ENCODE assay signal across 8 cellular contexts in the genomic region with DNA sequence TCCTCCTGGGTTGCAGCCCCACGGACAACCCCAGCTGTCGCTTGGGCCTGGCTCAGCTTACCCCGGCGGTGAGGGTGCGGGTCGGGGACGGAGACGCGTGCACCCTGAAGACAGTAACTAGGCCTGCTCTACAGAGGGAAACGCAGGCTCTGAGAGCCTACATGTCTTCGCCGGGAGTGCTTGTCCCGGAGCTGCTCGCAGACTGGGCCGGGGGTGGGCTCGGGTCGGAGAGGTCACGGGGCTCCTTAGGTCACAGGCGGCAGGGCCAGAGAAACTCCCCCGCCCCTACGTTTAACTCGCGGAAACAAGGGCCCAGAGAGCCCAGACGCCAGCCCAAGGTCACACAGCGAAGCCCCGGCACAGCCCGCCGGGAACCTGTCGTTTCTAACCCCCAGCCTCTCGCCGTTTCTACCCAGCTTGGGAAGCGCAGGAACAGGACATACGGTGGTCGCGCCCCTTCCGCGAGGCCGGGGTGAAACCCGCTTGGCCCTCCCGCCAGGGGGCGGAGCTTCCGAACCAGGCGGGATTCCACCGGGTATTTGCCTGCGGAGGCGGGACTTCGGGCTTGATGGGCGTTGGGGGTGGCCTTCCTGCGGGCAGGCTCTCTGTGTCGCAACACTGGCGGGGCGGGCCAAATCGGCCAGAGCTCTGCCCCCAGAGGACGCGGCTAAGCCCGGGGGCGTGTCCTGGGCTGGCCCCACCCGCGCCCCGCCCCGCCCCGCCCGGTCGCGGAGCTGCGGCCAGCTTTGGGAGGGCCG. TPM values are rescaled to one million over a fixed set of nuclear protein-coding genes. Genes with fewer than 3 reads are reported as not detected.
DNase-seq lines count a peak whose midpoint lies in the region; ATAC-seq and TF ChIP-seq lines count a peak whose summit lies in the region.

A gene with protein sequence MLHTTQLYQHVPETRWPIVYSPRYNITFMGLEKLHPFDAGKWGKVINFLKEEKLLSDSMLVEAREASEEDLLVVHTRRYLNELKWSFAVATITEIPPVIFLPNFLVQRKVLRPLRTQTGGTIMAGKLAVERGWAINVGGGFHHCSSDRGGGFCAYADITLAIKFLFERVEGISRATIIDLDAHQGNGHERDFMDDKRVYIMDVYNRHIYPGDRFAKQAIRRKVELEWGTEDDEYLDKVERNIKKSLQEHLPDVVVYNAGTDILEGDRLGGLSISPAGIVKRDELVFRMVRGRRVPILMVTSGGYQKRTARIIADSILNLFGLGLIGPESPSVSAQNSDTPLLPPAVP (plus strand): TSS at position 725 of the 758 bp plus-strand sequence. CDS start 42 bp downstream, outside the sequence.

- POLR2A ChIA-PET in naive thymus-derived CD4-positive, alpha-beta T cell (lab: Charles Lee) = interaction anchor here (0.6 to 2.0 kb wide), 22 partner anchors 8 to 1838 kb away, joined by 3 to 17 read pairs (median 4); a partner anchor contains a TSS

- ATAC-seq in GM21737 (IDR thresholded peaks at IDR 0.05; ENCODE audit: unreplicated experiment) = peak; percentile 96
- ATAC-seq in naive thymus-derived CD4-positive, alpha-beta T cell = peak; percentile 98
- ATAC-seq in stimulated activated memory B cell treated with anti-CD40 and anti-IgM and Interleukin-4, amounts not matched to agents 10 μg/mL and 1 μg/mL and 100 μg/mL, for 72 hours = peak; percentile 98

- CTCF ChIA-PET in naive thymus-derived CD4-positive, alpha-beta T cell (lab: Charles Lee) = interaction anchor here (0.7 to 2.4 kb wide), 7 partner anchors 23 to 405 kb away, joined by 3 to 9 read pairs (median 4); no protein-coding TSS in a partner anchor

- peak within 1 kb of the TSS; percentile 79 for H2AFZ ChIP-seq in KMS-11 (ENCODE audit: low read depth)

- no peaks in the 10 kb centered on the region for H3K9me3 Mint-ChIP-seq in activated T-helper 1 cell treated with anti-CD3 and anti-CD28 coated beads, Interleukin-12 subunit alpha, Interleukin-12 subunit beta, Interleukin-2, Interleukin-4 antibody, amounts not matched to agents 30 ng/mL and 10 ng/mL and 1 ng/mL, durations not matched to agents 14 hours and 24 hours and 36 hours
- no peaks in the 10 kb centered on the region for H3K9me3 Mint-ChIP-seq in naive thymus-derived CD4-positive, alpha-beta T cell
- no peaks in the 10 kb centered on the region for H3K9me3 Mint-ChIP-seq in stimulated activated memory B cell treated with anti-CD40 and anti-IgM and Interleukin-4, amounts not matched to agents 10 μg/mL and 1 μg/mL and 100 μg/mL, for 72 hours

- peaks cover 7% of the 10 kb centered on the region for H3K27me3 Mint-ChIP-seq in activated T-helper 1 cell treated with anti-CD3 and anti-CD28 coated beads, Interleukin-12 subunit alpha, Interleukin-12 subunit beta, Interleukin-2, Interleukin-4 antibody, amounts not matched to agents 30 ng/mL and 10 ng/mL and 1 ng/mL, durations not matched to agents 14 hours and 24 hours and 36 hours (ENCODE audit: insufficient read depth)
- peaks cover 0 to 13% (median 0%) of the 10 kb centered on the region in 5 donors for H3K27me3 Mint-ChIP-seq in naive thymus-derived CD4-positive, alpha-beta T cell
- peaks cover 6% of the 10 kb centered on the region for H3K27me3 Mint-ChIP-seq in stimulated activated memory B cell treated with anti-CD40 and anti-IgM and Interleukin-4, amounts not matched to agents 10 μg/mL and 1 μg/mL and 100 μg/mL, for 72 hours

- peak within 1 kb of the TSS; percentile 51 for H3K4me2 ChIP-seq in KMS-11

- intact Hi-C loops in activated T-helper 1 cell treated with anti-CD3 and anti-CD28 coated beads, Interleukin-12 subunit alpha, Interleukin-12 subunit beta, Interleukin-2, Interleukin-4 antibody, amounts not matched to agents 30 ng/mL and 10 ng/mL and 1 ng/mL, durations not matched to agents 14 hours and 24 hours and 36 hours (cut with micrococcal nuclease) = loop anchor here (1.0 to 10.0 kb wide), 8 partner anchors 28 to 1175 kb away; a partner anchor contains a TSS
- intact Hi-C loops in naive thymus-derived CD4-positive, alpha-beta T cell (cut with micrococcal nuclease) = loop anchor here (1.0 to 5.0 kb wide), 16 partner anchors 17 to 1172 kb away; a partner anchor contains a TSS

- no peaks in the 10 kb centered on the region for H3K79me2 ChIP-seq in KMS-11 (ENCODE audit: insufficient read depth, low read depth)

- peaks cover 32% of the 10 kb centered on the region for H3K4me1 ChIP-seq in KMS-11 (ENCODE audit: low read depth, poor library complexity, severe bottlenecking)
- peaks cover 0 to 39% (median 3%) of the 10 kb centered on the region in 4 donors for H3K4me1 ChIP-seq in Peyer's patch
- H3K4me1 ChIP-seq in naive thymus-derived CD4-positive, alpha-beta T cell (ENCODE audit: control insufficient read depth in 2 of 2, insufficient read depth in 2 of 2, low read length in 2 of 2) = peaks cover 8 to 15% of the 10 kb centered on the region in 2 donors

- peak within 1 kb of the TSS; percentile 63; the same call in 1 of the 2 replicates for H3K9ac ChIP-seq in KMS-11

- no peaks in the 10 kb centered on the region for H3K9me3 ChIP-seq in Peyer's patch
- H3K9me3 ChIP-seq in naive thymus-derived CD4-positive, alpha-beta T cell (ENCODE audit: control insufficient read depth in 2 of 3, low read length in 3 of 3) = no peaks in the 10 kb centered on the region

- H4K20me1 ChIP-seq in KMS-11 (ENCODE audit: insufficient read depth) = no peaks in the 10 kb centered on the region

- H3K27ac ChIP-seq in KMS-11 (no peak within 1 kb of the TSS), Peyer's patch (peak within 1 kb of the TSS; percentile 79 to 93 (median 90))
- H3K27ac ChIP-seq in naive thymus-derived CD4-positive, alpha-beta T cell (ENCODE audit: low read depth, low read length) = peak within 1 kb of the TSS; percentile 98

- H3K36me3 ChIP-seq in KMS-11 (ENCODE audit: insufficient read depth) (no peaks in the 10 kb centered on the region), Peyer's patch (no peaks in the 10 kb centered on the region)
- no peaks in the 10 kb centered on the region for H3K36me3 ChIP-seq in naive thymus-derived CD4-positive, alpha-beta T cell (ENCODE audit: control insufficient read depth in 2 of 3, insufficient read depth in 3 of 3, low read length in 3 of 3)

- H3K4me1 Mint-ChIP-seq in activated T-helper 1 cell treated with anti-CD3 and anti-CD28 coated beads, Interleukin-12 subunit alpha, Interleukin-12 subunit beta, Interleukin-2, Interleukin-4 antibody, amounts not matched to agents 30 ng/mL and 10 ng/mL and 1 ng/mL, durations not matched to agents 14 hours and 24 hours and 36 hours (ENCODE audit: low read depth) = peaks cover under 1% of the 10 kb centered on the region
- H3K4me1 Mint-ChIP-seq in naive thymus-derived CD4-positive, alpha-beta T cell = peaks cover 4 to 22% (median 15%) of the 10 kb centered on the region in 7 donors
- H3K4me1 Mint-ChIP-seq in stimulated activated memory B cell treated with anti-CD40 and anti-IgM and Interleukin-4, amounts not matched to agents 10 μg/mL and 1 μg/mL and 100 μg/mL, for 72 hours = peaks cover 21% of the 10 kb centered on the region

- peak; percentile 81 to 91 for TF ChIP-seq POLR2A in Peyer's patch (IDR thresholded peaks at IDR 0.05)

- peak within 1 kb of the TSS; percentile 88 for H3K4me3 Mint-ChIP-seq in activated T-helper 1 cell treated with anti-CD3 and anti-CD28 coated beads, Interleukin-12 subunit alpha, Interleukin-12 subunit beta, Interleukin-2, Interleukin-4 antibody, amounts not matched to agents 30 ng/mL and 10 ng/mL and 1 ng/mL, durations not matched to agents 14 hours and 24 hours and 36 hours
- peak within 1 kb of the TSS; percentile 90 to 97 (median 94) for H3K4me3 Mint-ChIP-seq in naive thymus-derived CD4-positive, alpha-beta T cell
- H3K4me3 Mint-ChIP-seq in stimulated activated memory B cell treated with anti-CD40 and anti-IgM and Interleukin-4, amounts not matched to agents 10 μg/mL and 1 μg/mL and 100 μg/mL, for 72 hours = peak within 1 kb of the TSS; percentile 97

- DNase-seq in DMS79 treated with DMSO at 0.1 percent for 48 hours (lab: John Stamatoyannopoulos, UW) (peak; percentile 55), Peyer's patch (peak; percentile 98 to 100 (median 100)), fibroblast of gingiva (ENCODE audit: low read depth) (peak; percentile 97)
- peak; percentile 98 for DNase-seq in activated T-helper 1 cell treated with anti-CD3 and anti-CD28 coated beads, Interleukin-12 subunit alpha, Interleukin-12 subunit beta, Interleukin-2, Interleukin-4 antibody, amounts not matched to agents 30 ng/mL and 10 ng/mL and 1 ng/mL, durations not matched to agents 14 hours and 24 hours and 36 hours (ENCODE audit: low spot score)
- DNase-seq in naive thymus-derived CD4-positive, alpha-beta T cell = peak; percentile 93 to 98 (median 95)

- H3K4me3 ChIP-seq in KMS-11 (IDR thresholded peaks at IDR 0.05; ENCODE audit: insufficient read depth, low read depth, low read length) (peak within 1 kb of the TSS; percentile 28), Peyer's patch (peak within 1 kb of the TSS; percentile 78 to 97 (median 83))
- H3K4me3 ChIP-seq in naive thymus-derived CD4-positive, alpha-beta T cell (ENCODE audit: low read length) = peak within 1 kb of the TSS; percentile 97

- peak within 1 kb of the TSS; percentile 84 for H3K27ac Mint-ChIP-seq in activated T-helper 1 cell treated with anti-CD3 and anti-CD28 coated beads, Interleukin-12 subunit alpha, Interleukin-12 subunit beta, Interleukin-2, Interleukin-4 antibody, amounts not matched to agents 30 ng/mL and 10 ng/mL and 1 ng/mL, durations not matched to agents 14 hours and 24 hours and 36 hours
- H3K27ac Mint-ChIP-seq in naive thymus-derived CD4-positive, alpha-beta T cell = peak within 1 kb of the TSS; percentile 82 to 97 (median 94)
- H3K27ac Mint-ChIP-seq in stimulated activated memory B cell treated with anti-CD40 and anti-IgM and Interleukin-4, amounts not matched to agents 10 μg/mL and 1 μg/mL and 100 μg/mL, for 72 hours = peak within 1 kb of the TSS; percentile 95

- TF ChIP-seq CTCF in KMS-11 (conservative IDR thresholded peaks at IDR 0.05; ENCODE audit: low read depth, low read length) (no peak), Peyer's patch (IDR thresholded peaks at IDR 0.05) (peak; percentile 18 to 60 (median 38))

- no peaks in the 10 kb centered on the region for H3K27me3 ChIP-seq in KMS-11 (ENCODE audit: insufficient read depth, low read depth)
- H3K27me3 ChIP-seq in Peyer's patch = no peaks in the 10 kb centered on the region
- no peaks in the 10 kb centered on the region for H3K27me3 ChIP-seq in naive thymus-derived CD4-positive, alpha-beta T cell (ENCODE audit: control insufficient read depth in 2 of 2, insufficient read depth in 2 of 2, low read length in 2 of 2)

- no peaks in the 10 kb centered on the region for H3K36me3 Mint-ChIP-seq in activated T-helper 1 cell treated with anti-CD3 and anti-CD28 coated beads, Interleukin-12 subunit alpha, Interleukin-12 subunit beta, Interleukin-2, Interleukin-4 antibody, amounts not matched to agents 30 ng/mL and 10 ng/mL and 1 ng/mL, durations not matched to agents 14 hours and 24 hours and 36 hours (ENCODE audit: low read depth)
- H3K36me3 Mint-ChIP-seq in naive thymus-derived CD4-positive, alpha-beta T cell = peaks cover 0 to 1% (median 0%) of the 10 kb centered on the region in 5 donors
- no peaks in the 10 kb centered on the region for H3K36me3 Mint-ChIP-seq in stimulated activated memory B cell treated with anti-CD40 and anti-IgM and Interleukin-4, amounts not matched to agents 10 μg/mL and 1 μg/mL and 100 μg/mL, for 72 hours

RNA-seq across cellular contexts. Expression of the gene that starts here (rescaled TPM):
- 10 to 100 TPM; 17.7 to 28.5 (median 21.3) TPM for total RNA-seq in Peyer's patch
- total RNA-seq in activated T-helper 1 cell treated with anti-CD3 and anti-CD28 coated beads, Interleukin-12 subunit alpha, Interleukin-12 subunit beta, Interleukin-2, Interleukin-4 antibody, amounts not matched to agents 30 ng/mL and 10 ng/mL and 1 ng/mL, durations not matched to agents 14 hours and 24 hours and 36 hours = 1.4 and 2.0 TPM in 2 replicates
- total RNA-seq in naive thymus-derived CD4-positive, alpha-beta T cell = 1 to 10 TPM; 1.2 to 8.0 (median 7.3) TPM
- 1 to 10 TPM; 4.5 to 6.3 TPM for polyA plus RNA-seq in naive thymus-derived CD4-positive, alpha-beta T cell

Comparison
In these comparisons a context has a peak if more than half of its experiments do, and no peak if none do; other contexts are left out.
1. H3K4me3 ChIP-seq: peak in every context shown above with its lines; median percentile 97 in naive thymus-derived CD4-positive, alpha-beta T cell; 83 in Peyer's patch; 28 in KMS-11.